ENCODE assay signal across 14 cellular contexts in genomic region chr10:22612316-22612715, GRCh38.
A peak's percentile ranks its signal among the peaks of the same experiment; 100 is the strongest.
DNase-seq lines count a peak whose midpoint lies in the region; ATAC-seq, FAIRE-seq and TF ChIP-seq lines count a peak whose summit lies in the region.
"Had no signal": no experiment of that assay in that cellular context is flagged by ENCODE, and none has a peak within 500 bp of the region (broad histone marks: within the 10 kb centered on the region; RNA-seq: fewer than 3 reads in every experiment).

No MANE protein-coding gene starts in this region.

- H3K27me3 Mint-ChIP-seq in activated CD8-positive, alpha-beta T cell treated with anti-CD3 and anti-CD28 coated beads, Interleukin-2, amount 10 ng/mL, durations not matched to agents 7 days and 5 days (ENCODE audit: low read depth), result no peaks in the 10 kb centered on the region
- H3K27me3 Mint-ChIP-seq in effector memory CD8-positive, alpha-beta T cell, result no peaks in the 10 kb centered on the region

- CTCF ChIA-PET in activated CD8-positive, alpha-beta T cell treated with anti-CD3 and anti-CD28 coated beads, Interleukin-2, amount 10 ng/mL, durations not matched to agents 7 days and 5 days (lab: Charles Lee), result interaction anchor here (0.7 to 4.8 kb wide), 13 partner anchors 9 to 108 kb away, joined by 3 to 32 read pairs (median 7); partner anchors contain the start of gene PIP4K2A

- FAIRE-seq in RCC 7860 (lab: Jason Lieb, UNC), result no peak

- H3K36me3 Mint-ChIP-seq in activated CD8-positive, alpha-beta T cell treated with anti-CD3 and anti-CD28 coated beads, Interleukin-2, amount 10 ng/mL, durations not matched to agents 7 days and 5 days (ENCODE audit: low read depth), result peaks cover 56% of the 10 kb centered on the region
- peaks cover 59% of the 10 kb centered on the region for H3K36me3 Mint-ChIP-seq in effector memory CD8-positive, alpha-beta T cell (ENCODE audit: insufficient read depth)

- intact Hi-C loops in mucosa of descending colon (cut with DNase I, micrococcal nuclease), result no loop called here

- H3K4me1 ChIP-seq in thymus (ENCODE audit: control insufficient read depth, insufficient read depth, low read length) (peaks cover 7% of the 10 kb centered on the region), mucosa of descending colon (ENCODE audit: low read depth) (peaks cover 7% of the 10 kb centered on the region)
- H3K4me1 ChIP-seq: psoas muscle had no signal

- TF ChIP-seq CTCF in mucosa of descending colon (IDR thresholded peaks at IDR 0.05), result no peak

- POLR2A ChIA-PET in activated CD8-positive, alpha-beta T cell treated with anti-CD3 and anti-CD28 coated beads, Interleukin-2, amount 10 ng/mL, durations not matched to agents 7 days and 5 days (lab: Charles Lee), result interaction anchor here (0.8 to 2.4 kb wide), 7 partner anchors 11 to 100 kb away, joined by 3 to 13 read pairs (median 7); no protein-coding TSS in a partner anchor

- H3K36me3 ChIP-seq in thymus (ENCODE audit: control insufficient read depth, insufficient read depth), result peaks cover 7% of the 10 kb centered on the region
- no peaks in the 10 kb centered on the region for H3K36me3 ChIP-seq in mucosa of descending colon (ENCODE audit: low read depth)
- H3K36me3 ChIP-seq: adrenal gland had no signal

- peak; percentile 27 for DNase-seq in stimulated activated CD4-positive, alpha-beta T cell treated with anti-CD3 and anti-CD28 coated beads, Interleukin-4, amount 100 ng/mL, for 1 hour
- DNase-seq in stimulated activated CD4-positive, alpha-beta T cell treated with anti-CD3 and anti-CD28 coated beads, Interleukin-2, amount 100 ng/mL, for 24 hours, result no peak
- peak; percentile 46 for DNase-seq in activated CD8-positive, alpha-beta T cell treated with anti-CD3 and anti-CD28 coated beads, Interleukin-2, amount 10 ng/mL, durations not matched to agents 7 days and 5 days
- DNase-seq in effector memory CD8-positive, alpha-beta T cell, result no peak
- DNase-seq in mucosa of descending colon (no peak), RCC 7860 (ENCODE audit: low spot score) (no peak)
- DNase-seq: adrenal gland, dermis blood vessel endothelial cell, GM23248, NCI-H2171 treated with DMSO at 0.1 percent for 48 hours, psoas muscle had no signal

- H3K9me3 Mint-ChIP-seq in activated CD8-positive, alpha-beta T cell treated with anti-CD3 and anti-CD28 coated beads, Interleukin-2, amount 10 ng/mL, durations not matched to agents 7 days and 5 days (ENCODE audit: insufficient read depth), result no peaks in the 10 kb centered on the region
- H3K9me3 Mint-ChIP-seq in effector memory CD8-positive, alpha-beta T cell, result peaks cover 0 to 1% of the 10 kb centered on the region in 2 donors

- 82% methylated on average over 10 of the region's 10 CpGs for WGBS in thymus

- peak; percentile 41 for ATAC-seq in activated CD8-positive, alpha-beta T cell treated with anti-CD3 and anti-CD28 coated beads, Interleukin-2, amount 10 ng/mL, durations not matched to agents 7 days and 5 days
- peak; percentile 21 for ATAC-seq in effector memory CD8-positive, alpha-beta T cell (replicated peaks)
- ATAC-seq in HG02678 (IDR thresholded peaks at IDR 0.05; ENCODE audit: unreplicated experiment) (no peak), mucosa of descending colon (no peak)
- ATAC-seq: psoas muscle had no signal

- H3K27ac Mint-ChIP-seq in activated CD8-positive, alpha-beta T cell treated with anti-CD3 and anti-CD28 coated beads, Interleukin-2, amount 10 ng/mL, durations not matched to agents 7 days and 5 days, result peak overlapping the region; percentile 90
- peak overlapping the region; percentile 98 to 99 for H3K27ac Mint-ChIP-seq in effector memory CD8-positive, alpha-beta T cell

- H3K4me3 ChIP-seq in thymus (ENCODE audit: low read length), result no peak overlapping the region
- no peak overlapping the region for H3K4me3 ChIP-seq in mucosa of descending colon
- H3K4me3 ChIP-seq: adrenal gland, GM23248, psoas muscle, SK-N-MC had no signal

- H3K4me1 Mint-ChIP-seq in activated CD8-positive, alpha-beta T cell treated with anti-CD3 and anti-CD28 coated beads, Interleukin-2, amount 10 ng/mL, durations not matched to agents 7 days and 5 days (ENCODE audit: low read depth), result peaks cover 96% of the 10 kb centered on the region
- H3K4me1 Mint-ChIP-seq in effector memory CD8-positive, alpha-beta T cell (ENCODE audit: low read depth in 2 of 2), result peaks cover 66 to 91% of the 10 kb centered on the region in 2 donors

- H3K27ac ChIP-seq in thymus (ENCODE audit: low read depth), result peak overlapping the region; percentile 64
- H3K27ac ChIP-seq: adrenal gland, GM23248, psoas muscle, SK-N-MC had no signal

- H3K4me3 Mint-ChIP-seq in activated CD8-positive, alpha-beta T cell treated with anti-CD3 and anti-CD28 coated beads, Interleukin-2, amount 10 ng/mL, durations not matched to agents 7 days and 5 days, result peak overlapping the region; percentile 70
- peak overlapping the region; percentile 78 to 84 for H3K4me3 Mint-ChIP-seq in effector memory CD8-positive, alpha-beta T cell

- H3K9me3 ChIP-seq in thymus (ENCODE audit: control insufficient read depth) (no peaks in the 10 kb centered on the region), mucosa of descending colon (no peaks in the 10 kb centered on the region)
- H3K9me3 ChIP-seq: adrenal gland, psoas muscle had no signal

- no peaks in the 10 kb centered on the region for H3K27me3 ChIP-seq in thymus (ENCODE audit: control insufficient read depth, insufficient read depth)
- H3K27me3 ChIP-seq: adrenal gland had no signal

Comparison
In these comparisons a context has a peak if more than half of its experiments do, and no peak if none do; other contexts are left out.
1. DNase-seq: peak in stimulated activated CD4-positive, alpha-beta T cell treated with anti-CD3 and anti-CD28 coated beads, Interleukin-4, amount 100 ng/mL, for 1 hour (single experiment) and activated CD8-positive, alpha-beta T cell treated with anti-CD3 and anti-CD28 coated beads, Interleukin-2, amount 10 ng/mL, durations not matched to agents 7 days and 5 days (single experiment); none in stimulated activated CD4-positive, alpha-beta T cell treated with anti-CD3 and anti-CD28 coated beads, Interleukin-2, amount 100 ng/mL, for 24 hours (0 of 2), effector memory CD8-positive, alpha-beta T cell (0 of 3), mucosa of descending colon (0 of 3) and RCC 7860 (single experiment).
2. ATAC-seq: peak in activated CD8-positive, alpha-beta T cell treated with anti-CD3 and anti-CD28 coated beads, Interleukin-2, amount 10 ng/mL, durations not matched to agents 7 days and 5 days (single experiment) and effector memory CD8-positive, alpha-beta T cell (single experiment); none in HG02678 (single experiment) and mucosa of descending colon (single experiment).